Comparison of ENCODE assay signal across 7 cellular contexts in the genomic region with DNA sequence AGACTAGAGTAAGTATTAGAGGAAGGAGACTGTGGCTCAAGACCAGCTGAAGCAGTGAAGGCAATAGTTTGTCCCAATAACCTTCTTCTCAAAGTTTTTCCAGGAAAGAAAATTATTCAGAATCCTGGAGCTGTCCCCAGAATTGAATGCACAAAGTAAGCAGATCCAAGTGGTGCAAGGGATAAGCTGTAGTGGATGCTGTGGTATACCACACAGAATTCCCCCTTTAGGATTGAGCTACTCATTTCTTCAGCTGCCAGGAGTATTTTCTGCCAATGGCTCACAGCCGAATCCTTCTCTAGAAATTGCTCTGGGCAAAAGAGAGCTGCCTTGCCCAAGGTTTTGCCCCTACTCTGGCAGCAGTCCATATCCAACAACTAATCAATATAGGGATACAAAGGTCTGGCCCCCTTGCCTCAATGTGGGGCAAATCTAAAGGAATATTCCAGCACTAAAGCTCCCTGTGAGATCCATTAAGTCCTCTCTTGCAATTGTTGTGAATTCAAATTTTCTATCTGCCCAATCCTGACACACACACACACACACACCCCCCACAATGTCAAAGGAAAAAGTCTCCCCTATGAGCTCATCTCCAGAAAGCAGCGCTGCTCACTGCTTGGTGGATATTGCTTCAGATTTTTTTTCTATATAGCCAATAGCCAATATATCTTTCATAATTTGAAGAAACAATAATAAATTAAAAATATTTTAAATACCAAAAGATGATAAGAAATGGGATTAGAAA. TPM values are rescaled to one million over a fixed set of nuclear protein-coding genes. Genes with fewer than 3 reads are reported as not detected.
"Had no signal": no experiment of that assay in that cellular context is flagged by ENCODE, and none has a peak within 500 bp of the region (broad histone marks: within the 10 kb centered on the region; RNA-seq: fewer than 3 reads in every experiment).

No MANE protein-coding gene starts in this region.

- H3K4me3 Mint-ChIP-seq: GM23338, H9 had no signal

- H2AFZ ChIP-seq: GM23338 had no signal

- H3K36me3 Mint-ChIP-seq: IgD-negative memory B cell had no signal

- H3K27ac ChIP-seq: KMS-11 had no signal

- H3K4me3 ChIP-seq: GM23338 had no signal

- DNase-seq: H9, HCEC 1CT, KBM-7 had no signal

- H3K9me3 Mint-ChIP-seq: GM23338 had no signal

- H3K27ac Mint-ChIP-seq: GM23338, H9, IgD-negative memory B cell had no signal

- H3K4me1 Mint-ChIP-seq: IgD-negative memory B cell had no signal

- ATAC-seq: GM23338 had no signal

- H3K4me2 ChIP-seq: GM23338, KMS-11 had no signal

RNA-seq across cellular contexts. Expression of a gene that starts 18.4 kb away (rescaled TPM):
- total RNA-seq: HT-29 had no signal
